Comparison of ENCODE assay signal across 18 cellular contexts in genomic region chr16:57202095-57202886, GRCh38. TPM values are rescaled to one million over a fixed set of nuclear protein-coding genes. Genes with fewer than 3 reads are reported as not detected.
DNase-seq lines count a peak whose midpoint lies in the region; ATAC-seq, FAIRE-seq and TF ChIP-seq lines count a peak whose summit lies in the region.
"Had no signal": no experiment of that assay in that cellular context is flagged by ENCODE, and none has a peak within 500 bp of the region (broad histone marks: within the 10 kb centered on the region; RNA-seq: fewer than 3 reads in every experiment).

No MANE protein-coding gene starts in this region.

- no peak for FAIRE-seq in GM12891 (lab: Jason Lieb, UNC)
- FAIRE-seq: H54 had no signal

- no TSS peak for BruUV-seq in MCF 10A (replicated peaks; lab: Mats Ljungman, UMichigan)

- H3K4me1 ChIP-seq in breast epithelium (no peaks in the 10 kb centered on the region), left lung (no peaks in the 10 kb centered on the region)
- H3K4me1 ChIP-seq: BLaER1 had no signal

- H3K4me1 Mint-ChIP-seq in MCF 10A (ENCODE audit: insufficient read depth, unreplicated experiment) (no peaks in the 10 kb centered on the region), nephron progenitor cell (no peaks in the 10 kb centered on the region)
- H3K4me1 Mint-ChIP-seq: CD14-positive monocyte, GM23338 had no signal

- no peaks in the 10 kb centered on the region for H3K9me3 ChIP-seq in breast epithelium
- H3K9me3 ChIP-seq in left lung = no peaks in the 10 kb centered on the region

- no peak for TF ChIP-seq CTCF in MCF 10A (IDR thresholded peaks at IDR 0.05; ENCODE audit: unreplicated experiment)
- no peak for TF ChIP-seq CTCF in breast epithelium (IDR thresholded peaks at IDR 0.05)
- no peak for TF ChIP-seq CTCF in nephron progenitor cell (IDR thresholded peaks at IDR 0.05)
- TF ChIP-seq CTCF in left lung (IDR thresholded peaks at IDR 0.05) = no peak

- intact Hi-C loops in MCF 10A (cut with micrococcal nuclease) = no loop called here
- intact Hi-C loops in breast epithelium (cut with DNase I; ENCODE audit: low total_unique reads) = no loop called here
- intact Hi-C loops in left lung (cut with DNase I) = no loop called here

- H3K27me3 ChIP-seq in breast epithelium (no peaks in the 10 kb centered on the region), left lung (no peaks in the 10 kb centered on the region)
- H3K27me3 ChIP-seq: BLaER1 had no signal

- H3K9me3 Mint-ChIP-seq in MCF 10A (ENCODE audit: unreplicated experiment) (no peaks in the 10 kb centered on the region), nephron progenitor cell (peaks cover 27% of the 10 kb centered on the region)
- H3K9me3 Mint-ChIP-seq: CD14-positive monocyte; CD4-positive, alpha-beta memory T cell had no signal

- no peak for DNase-seq in MCF 10A (ENCODE audit: unreplicated experiment)
- no peak for DNase-seq in breast epithelium (ENCODE audit: low spot score in 2 of 2)
- DNase-seq in amniotic epithelial cell (ENCODE audit: low read depth) = peak; percentile 20
- DNase-seq in nephron progenitor cell = no peak
- DNase-seq in left lung = no peak
- DNase-seq in T-helper 1 cell = no peak
- no peak for DNase-seq in GM12891 (ENCODE audit: insufficient read length, low spot score)
- DNase-seq: 8988T; CD4-positive, alpha-beta memory T cell; DMS153; DMS79; GDM1; HCEC 1CT had no signal

- no peak overlapping the region for H3K4me3 Mint-ChIP-seq in MCF 10A (ENCODE audit: unreplicated experiment)
- no peak overlapping the region for H3K4me3 Mint-ChIP-seq in nephron progenitor cell
- H3K4me3 Mint-ChIP-seq: CD14-positive monocyte; CD4-positive, alpha-beta memory T cell; GM23338 had no signal

- peaks cover 45% of the 10 kb centered on the region for H3K36me3 Mint-ChIP-seq in MCF 10A (ENCODE audit: insufficient read depth, unreplicated experiment)
- H3K36me3 Mint-ChIP-seq in nephron progenitor cell (ENCODE audit: low read depth) = peaks cover 48% of the 10 kb centered on the region

- H3K27ac Mint-ChIP-seq in MCF 10A (ENCODE audit: low read depth, unreplicated experiment) = peak overlapping the region; percentile 68
- peak overlapping the region; percentile 17 for H3K27ac Mint-ChIP-seq in nephron progenitor cell
- H3K27ac Mint-ChIP-seq: CD4-positive, alpha-beta memory T cell; GM23338 had no signal

- H3K4me3 ChIP-seq in breast epithelium = no peak overlapping the region
- H3K4me3 ChIP-seq in left lung = no peak overlapping the region
- H3K4me3 ChIP-seq: BLaER1, GM23338 had no signal

- POLR2A ChIA-PET in MCF 10A (lab: Yijun Ruan, JAX) = interaction anchor here (1.3 kb wide), 1 partner anchor 11 kb away, joined by 4 read pairs; no protein-coding TSS in a partner anchor

- no peak for ATAC-seq in left lung
- ATAC-seq: GM23338 had no signal

- CTCF ChIA-PET in MCF 10A (lab: Yijun Ruan, JAX) = no interaction called here

- H3K36me3 ChIP-seq in breast epithelium = no peaks in the 10 kb centered on the region
- H3K36me3 ChIP-seq in left lung = peaks cover 0 to 29% of the 10 kb centered on the region in 2 donors

- H3K27me3 Mint-ChIP-seq in MCF 10A (ENCODE audit: insufficient read depth, unreplicated experiment) (no peaks in the 10 kb centered on the region), nephron progenitor cell (ENCODE audit: low read depth, poor library complexity) (no peaks in the 10 kb centered on the region)
- H3K27me3 Mint-ChIP-seq: CD4-positive, alpha-beta memory T cell had no signal

- no peak overlapping the region for H3K27ac ChIP-seq in breast epithelium
- no peak overlapping the region for H3K27ac ChIP-seq in left lung
- H3K27ac ChIP-seq: BLaER1, HL-60 had no signal

- TF ChIP-seq POLR2A in breast epithelium (IDR thresholded peaks at IDR 0.05) (no peak), GM12891 (IDR thresholded peaks at IDR 0.05; ENCODE audit: low read depth, low read length) (no peak)

TF ChIP-seq in GM12891, 5 proteins besides CTCF, POLR2A, EP300 and RAD21:
- no peak for TF ChIP-seq POLR2AphosphoS5 (IDR thresholded peaks at IDR 0.05; ENCODE audit: low read depth, low read length)
- TF ChIP-seq POU2F2 (IDR thresholded peaks at IDR 0.05; ENCODE audit: low read depth, low read length) = no peak
- no peak for TF ChIP-seq SPI1 (IDR thresholded peaks at IDR 0.05; ENCODE audit: low read depth, low read length)
- no peak for TF ChIP-seq PAX5 (IDR thresholded peaks at IDR 0.05; ENCODE audit: insufficient read depth, low read length, severe bottlenecking)
- no peak for TF ChIP-seq TAF1 (IDR thresholded peaks at IDR 0.05; ENCODE audit: low read depth, low read length)

RNA-seq across cellular contexts. Expression of gene RSPRY1, which starts 16.2 kb away (rescaled TPM):
- 55.9 and 62.0 TPM in 2 replicates for total RNA-seq in MCF 10A (2022)
- total RNA-seq in breast epithelium = 10 to 100 TPM; 26.4 to 52.4 (median 34.4) TPM
- total RNA-seq in left lung = 10 to 100 TPM; 32.5 to 36.6 TPM
- polyA plus RNA-seq in GM12891 (2012; ENCODE audit: low read depth, missing spikeins) = 16.3 TPM

RNA-seq across cellular contexts. Expression of gene PSME3IP1, which starts 16.5 kb away (rescaled TPM):
- total RNA-seq in MCF 10A (2022) (100 and 107 TPM in 2 replicates), breast epithelium (10 to 100 TPM; 64.8 to 81.4 (median 69.8) TPM), left lung (10 to 100 TPM; 53.1 to 71.8 TPM)
- 82.5 TPM for polyA plus RNA-seq in GM12891 (2012; ENCODE audit: low read depth, missing spikeins)

RNA-seq across cellular contexts. Expression of gene ARL2BP, which starts 42.8 kb away (rescaled TPM):
- total RNA-seq in MCF 10A (2022) = 94.4 and 114 TPM in 2 replicates
- total RNA-seq in breast epithelium = 10 to 100 TPM; 50.5 to 64.0 (median 62.4) TPM
- total RNA-seq in left lung = 10 to 100 TPM; 51.4 to 69.3 TPM
- polyA plus RNA-seq in GM12891 (2012; ENCODE audit: low read depth, missing spikeins) = 19.1 TPM
